ENCODE assay signal across 17 cellular contexts in genomic region chr9:95133351-95133724, GRCh38.
"Had no signal": no experiment of that assay in that cellular context is flagged by ENCODE, and none has a peak within 500 bp of the region (broad histone marks: within the 10 kb centered on the region; RNA-seq: fewer than 3 reads in every experiment).

No MANE protein-coding gene starts in this region.

- DNase-seq: activated CD4-positive, alpha-beta T cell treated with anti-CD3 and anti-CD28 coated beads, Interleukin-2, amount 10 ng/mL, durations not matched to agents 7 days and 5 days; activated CD8-positive, alpha-beta memory T cell treated with anti-CD3 and anti-CD28 coated beads, Interleukin-2, amount 50 U/mL, for 48 hours; activated effector memory CD4-positive, alpha-beta T cell treated with anti-CD3 and anti-CD28 coated beads, Interleukin-2, amount 50 U/mL, for 16 hours; activated naive CD4-positive, alpha-beta T cell treated with anti-CD3 and anti-CD28 coated beads, Interleukin-2, amount 50 U/mL, for 16 hours; activated T-cell treated with anti-CD3 and anti-CD28 coated beads, Interleukin-2, amount 50 U/mL, for 48 hours; cerebellar nuclear complex; effector CD8-positive, alpha-beta T cell; mesendoderm; stimulated activated CD4-positive, alpha-beta T cell treated with anti-CD3 and anti-CD28 coated beads, Interleukin-2, amount 100 ng/mL, for 48 hours; testis; upper lobe of right lung had no signal

- H3K27me3 ChIP-seq: right atrium auricular region, testis, upper lobe of right lung had no signal

- H3K36me3 ChIP-seq: prostate gland, right atrium auricular region, upper lobe of right lung had no signal

- H3K27ac Mint-ChIP-seq: activated CD4-positive, alpha-beta T cell treated with anti-CD3 and anti-CD28 coated beads, Interleukin-2, amount 10 ng/mL, durations not matched to agents 7 days and 5 days; natural killer cell treated with Interleukin-12 subunit alpha and Interleukin-12 subunit beta and Interleukin-15 and Interleukin-18, amount 100 ng/mL, for 72 hours; T-helper 1 cell treated with Interleukin-12 subunit alpha and Interleukin-12 subunit beta and Interleukin-4 antibody, amounts not matched to agents 30 μg/mL and 1 μg/mL, for 36 hours had no signal

- H3K4me1 Mint-ChIP-seq: activated CD4-positive, alpha-beta T cell treated with anti-CD3 and anti-CD28 coated beads, Interleukin-2, amount 10 ng/mL, durations not matched to agents 7 days and 5 days had no signal

- H3K4me3 ChIP-seq: prostate gland, right atrium auricular region, testis, upper lobe of right lung had no signal

- H3K27me3 Mint-ChIP-seq: activated CD4-positive, alpha-beta T cell treated with anti-CD3 and anti-CD28 coated beads, Interleukin-2, amount 10 ng/mL, durations not matched to agents 7 days and 5 days; natural killer cell treated with Interleukin-12 subunit alpha and Interleukin-12 subunit beta and Interleukin-15 and Interleukin-18, amount 100 ng/mL, for 72 hours had no signal

- H3K36me3 Mint-ChIP-seq: natural killer cell treated with Interleukin-12 subunit alpha and Interleukin-12 subunit beta and Interleukin-15 and Interleukin-18, amount 100 ng/mL, for 72 hours had no signal

- H3K4me1 ChIP-seq: prostate gland, right atrium auricular region had no signal

- ATAC-seq: activated CD4-positive, CD25-positive, alpha-beta regulatory T cell treated with anti-CD3 and anti-CD28 coated beads, Interleukin-2, amount 50 U/mL, for 24 hours; esophagus mucosa; natural killer cell treated with Interleukin-12 subunit alpha and Interleukin-12 subunit beta and Interleukin-15 and Interleukin-18, amount 100 ng/mL, for 72 hours; upper lobe of right lung had no signal

- H3K27ac ChIP-seq: right atrium auricular region, upper lobe of right lung had no signal

- H3K9me3 Mint-ChIP-seq: activated CD4-positive, alpha-beta T cell treated with anti-CD3 and anti-CD28 coated beads, Interleukin-2, amount 10 ng/mL, durations not matched to agents 7 days and 5 days; natural killer cell treated with Interleukin-12 subunit alpha and Interleukin-12 subunit beta and Interleukin-15 and Interleukin-18, amount 100 ng/mL, for 72 hours; T-helper 1 cell treated with Interleukin-12 subunit alpha and Interleukin-12 subunit beta and Interleukin-4 antibody, amounts not matched to agents 30 μg/mL and 1 μg/mL, for 36 hours had no signal

- H3K9me3 ChIP-seq: prostate gland, right atrium auricular region, testis, upper lobe of right lung had no signal

- H3K4me3 Mint-ChIP-seq: activated CD4-positive, alpha-beta T cell treated with anti-CD3 and anti-CD28 coated beads, Interleukin-2, amount 10 ng/mL, durations not matched to agents 7 days and 5 days; natural killer cell treated with Interleukin-12 subunit alpha and Interleukin-12 subunit beta and Interleukin-15 and Interleukin-18, amount 100 ng/mL, for 72 hours; T-helper 1 cell treated with Interleukin-12 subunit alpha and Interleukin-12 subunit beta and Interleukin-4 antibody, amounts not matched to agents 30 μg/mL and 1 μg/mL, for 36 hours had no signal
